In genomic region chr12:76880156-76881023, GRCh38 we compare ENCODE assay signal across 10 cellular contexts. TPM values are rescaled to one million over a fixed set of nuclear protein-coding genes. Genes with fewer than 3 reads are reported as not detected.
DNase-seq lines count a peak whose midpoint lies in the region; TF ChIP-seq lines count a peak whose summit lies in the region.
"Had no signal": no experiment of that assay in that cellular context is flagged by ENCODE, and none has a peak within 500 bp of the region (broad histone marks: within the 10 kb centered on the region; RNA-seq: fewer than 3 reads in every experiment).

No MANE protein-coding gene starts in this region.

- peaks cover 8% of the 10 kb centered on the region for H3K4me1 ChIP-seq in adipocyte (ENCODE audit: control insufficient read depth, insufficient read depth, low read length)
- peaks cover 19% of the 10 kb centered on the region for H3K4me1 ChIP-seq in iPS-18a (ENCODE audit: control insufficient read depth, low read depth, low read length)
- peaks cover 9 to 39% (median 21%) of the 10 kb centered on the region in 4 donors for H3K4me1 ChIP-seq in stomach
- no peaks in the 10 kb centered on the region for H3K4me1 ChIP-seq in ovary (ENCODE audit: insufficient read depth)

- WGBS in stomach, 5 donors: 35 to 60% (median 49%) methylated on average over 12 of the region's 12 CpGs
- 80 to 86% (median 81%) methylated on average over 12 of the region's 12 CpGs for WGBS in ovary, 3 donors

- TF ChIP-seq EP300 in stomach (IDR thresholded peaks at IDR 0.05): no peak
- no peak for TF ChIP-seq EP300 in ovary (IDR thresholded peaks at IDR 0.05)

- H3K4me1 Mint-ChIP-seq in activated CD4-positive, alpha-beta T cell treated with anti-CD3 and anti-CD28 coated beads, Interleukin-2, amount 10 ng/mL, durations not matched to agents 24 days and 14 days: peaks cover 8% of the 10 kb centered on the region

- H3K27ac ChIP-seq in iPS-18a (ENCODE audit: low read length): no peak overlapping the region
- H3K27ac ChIP-seq in stomach: peak overlapping the region; percentile 62 to 90 (median 89)
- H3K27ac ChIP-seq in ovary: peak overlapping the region in 1 of 2 donors; percentile 82

- no peaks in the 10 kb centered on the region for H3K36me3 Mint-ChIP-seq in activated CD4-positive, alpha-beta T cell treated with anti-CD3 and anti-CD28 coated beads, Interleukin-2, amount 10 ng/mL, durations not matched to agents 24 days and 14 days (ENCODE audit: low read depth)

- H3K4me3 Mint-ChIP-seq in activated CD4-positive, alpha-beta T cell treated with anti-CD3 and anti-CD28 coated beads, Interleukin-2, amount 10 ng/mL, durations not matched to agents 24 days and 14 days: peak overlapping the region; percentile 81

- H3K4me3 ChIP-seq in adipocyte (ENCODE audit: low read length) (no peak overlapping the region), iPS-18a (ENCODE audit: low read length) (peak overlapping the region; percentile 89), stomach (no peak overlapping the region), ovary (no peak overlapping the region)
- H3K4me3 ChIP-seq: lung had no signal

- no peak for DNase-seq in activated CD4-positive, alpha-beta T cell treated with anti-CD3 and anti-CD28 coated beads, Interleukin-2, amount 10 ng/mL, durations not matched to agents 24 days and 14 days
- no peak for DNase-seq in activated CD4-positive, alpha-beta T cell treated with anti-CD3 and anti-CD28 coated beads, Interleukin-2, amount 50 U/mL, for 1 hour
- DNase-seq in adipocyte (ENCODE audit: low read depth) (peak; percentile 55), stomach (no peak), ovary (no peak), middle frontal gyrus (ENCODE audit: extremely low spot score, low spot score) (no peak), SHP77 (lab: John Stamatoyannopoulos, UW) (no peak)
- DNase-seq: SW 1271 had no signal

- H3K9ac ChIP-seq in adipocyte (ENCODE audit: low read length) (no peak overlapping the region), iPS-18a (ENCODE audit: low read length) (no peak overlapping the region)

- no peaks in the 10 kb centered on the region for H3K36me3 ChIP-seq in adipocyte (ENCODE audit: control insufficient read depth, insufficient read depth, low read length, severe bottlenecking)
- H3K36me3 ChIP-seq in iPS-18a (ENCODE audit: control insufficient read depth, low read depth, low read length): no peaks in the 10 kb centered on the region
- H3K36me3 ChIP-seq in stomach: no peaks in the 10 kb centered on the region
- no peaks in the 10 kb centered on the region for H3K36me3 ChIP-seq in ovary

- peaks cover 59% of the 10 kb centered on the region for H3K27me3 Mint-ChIP-seq in activated CD4-positive, alpha-beta T cell treated with anti-CD3 and anti-CD28 coated beads, Interleukin-2, amount 10 ng/mL, durations not matched to agents 24 days and 14 days

- peaks cover 9% of the 10 kb centered on the region for H3K9me3 ChIP-seq in adipocyte (ENCODE audit: control insufficient read depth, low read length)
- no peaks in the 10 kb centered on the region for H3K9me3 ChIP-seq in iPS-18a (ENCODE audit: control insufficient read depth, low read depth, low read length)
- no peaks in the 10 kb centered on the region for H3K9me3 ChIP-seq in stomach
- H3K9me3 ChIP-seq in ovary: no peaks in the 10 kb centered on the region

- H3K27me3 ChIP-seq in adipocyte (replicated peaks; ENCODE audit: control insufficient read depth, insufficient read depth, low read length) (no peaks in the 10 kb centered on the region), iPS-18a (ENCODE audit: control insufficient read depth, insufficient read depth, low read length) (no peaks in the 10 kb centered on the region), stomach (peaks cover 0 to 9% (median 8%) of the 10 kb centered on the region in 3 donors), ovary (no peaks in the 10 kb centered on the region)

- no peak for TF ChIP-seq POLR2A in stomach (IDR thresholded peaks at IDR 0.05)
- no peak for TF ChIP-seq POLR2A in ovary (IDR thresholded peaks at IDR 0.05)

- TF ChIP-seq CTCF in stomach (IDR thresholded peaks at IDR 0.05): no peak
- no peak for TF ChIP-seq CTCF in ovary (IDR thresholded peaks at IDR 0.05)

- H3K9me3 Mint-ChIP-seq in activated CD4-positive, alpha-beta T cell treated with anti-CD3 and anti-CD28 coated beads, Interleukin-2, amount 10 ng/mL, durations not matched to agents 24 days and 14 days: no peaks in the 10 kb centered on the region

- intact Hi-C loops in activated CD4-positive, alpha-beta T cell treated with anti-CD3 and anti-CD28 coated beads, Interleukin-2, amount 10 ng/mL, durations not matched to agents 24 days and 14 days (cut with micrococcal nuclease): no loop called here
- intact Hi-C loops in stomach (cut with DNase I; ENCODE audit: low total_unique reads) (no loop called here), ovary (cut with DNase I) (no loop called here)

- no peak overlapping the region for H3K27ac Mint-ChIP-seq in activated CD4-positive, alpha-beta T cell treated with anti-CD3 and anti-CD28 coated beads, Interleukin-2, amount 10 ng/mL, durations not matched to agents 24 days and 14 days

RNA-seq across cellular contexts. Expression of gene CSRP2, which starts 1.6 kb away (rescaled TPM):
- 0.44 and 0.80 TPM in 2 replicates for total RNA-seq in activated CD4-positive, alpha-beta T cell treated with anti-CD3 and anti-CD28 coated beads, Interleukin-2, amount 10 ng/mL, durations not matched to agents 24 days and 14 days
- 10 to 100 TPM in 3 of 5 donors, 1 to 10 TPM in 1, not detected in 1; 6.4 to 50.9 (median 22.2) TPM for total RNA-seq in stomach
- 100 to 1,000 TPM in 1 of 3 donors, 10 to 100 TPM in 2; 32.7 to 162 (median 41.0) TPM for polyA plus RNA-seq in stomach
- total RNA-seq in ovary: 10 to 100 TPM in 6 of 7 donors, 1 to 10 TPM in 1; 7.8 to 22.3 (median 11.8) TPM
- 10 to 100 TPM; 48.2 to 64.5 TPM for polyA plus RNA-seq in ovary
